34 cellular contexts compared by ENCODE assay signal in the genomic region with DNA sequence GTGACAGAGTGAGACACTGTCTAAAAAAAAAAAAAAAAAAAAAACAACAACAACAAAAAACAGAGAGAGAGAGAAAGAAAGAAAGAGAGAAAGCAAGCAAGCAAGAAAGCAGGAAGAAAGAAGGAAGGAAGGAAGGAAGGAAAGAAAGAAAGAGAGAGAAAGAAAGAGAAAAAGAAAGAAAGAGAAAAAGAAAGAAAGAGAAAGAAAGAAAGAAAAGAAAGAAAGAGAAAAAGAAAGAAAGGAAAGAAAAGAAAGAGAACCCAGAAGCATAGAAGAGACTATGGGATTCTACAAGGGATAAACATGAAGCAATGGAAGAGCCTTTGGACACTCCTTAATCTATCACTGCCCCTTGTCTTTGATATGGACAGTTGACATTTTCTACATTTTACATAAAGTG.
"Had no signal": no experiment of that assay in that cellular context is flagged by ENCODE, and none has a peak within 500 bp of the region (broad histone marks: within the 10 kb centered on the region; RNA-seq: fewer than 3 reads in every experiment).

No MANE protein-coding gene starts in this region.

- H3K9me3 ChIP-seq: MG63 had no signal

- H3K27me3 ChIP-seq: MG63 had no signal

- DNase-seq: Karpas-422, Kasumi-1, MG63, MM.1S, MV-4-11, NCI-H1048, NCI-H1092, NCI-H1092 treated with DMSO at 0.1 percent for 48 hours, NCI-H1105, NCI-H1105 treated with DMSO at 0.1 percent for 48 hours, NCI-H1417, NCI-H1417 treated with DMSO at 0.1 percent for 48 hours, NCI-H1436, NCI-H1436 treated with DMSO at 0.1 percent for 48 hours, NCI-H146, NCI-H1694, NCI-H1694 treated with DMSO at 0.1 percent for 48 hours, NCI-H187, NCI-H187 treated with DMSO at 0.1 percent for 48 hours, NCI-H1930, NCI-H2029, NCI-H2029 treated with DMSO at 0.1 percent for 48 hours, NCI-H2081, NCI-H2081 treated with DMSO at 0.1 percent for 48 hours, NCI-H2107, NCI-H2171, NCI-H2171 treated with DMSO at 0.1 percent for 48 hours, NCI-H2227 treated with DMSO at 0.1 percent for 48 hours, NCI-H226, NCI-H345, NCI-H446, NCI-H446 treated with DMSO at 0.1 percent for 48 hours, NCI-H510A, NCI-H510A treated with DMSO at 0.1 percent for 48 hours had no signal

- H3K4me3 ChIP-seq: MG63 had no signal

- H3K36me3 ChIP-seq: MG63 had no signal
